Comparison of ENCODE assay signal across 1 cellular context in genomic region chr10:101055416-101055815, GRCh38.
TF ChIP-seq lines count a peak whose summit lies in the region.

No MANE protein-coding gene starts in this region.

TF ChIP-seq in H1, 55 proteins besides CTCF, POLR2A, EP300 and RAD21:
- no peak for TF ChIP-seq CHD2 (IDR thresholded peaks at IDR 0.05; ENCODE audit: low read length)
- no peak for TF ChIP-seq EGR1 (IDR thresholded peaks at IDR 0.05; ENCODE audit: borderline replicate concordance, low read depth, low read length)
